In genomic region chrX:23855569-23855968, GRCh38 we compare ENCODE assay signal across 2 cellular contexts.
TF ChIP-seq lines count a peak whose summit lies in the region.

No MANE protein-coding gene starts in this region.

TF ChIP-seq in K562, 482 proteins besides CTCF, POLR2A, EP300 and RAD21:
- no peak for TF ChIP-seq TRIM28 (IDR thresholded peaks at IDR 0.05)
- no peak for TF ChIP-seq PCBP2 (IDR thresholded peaks at IDR 0.05; ENCODE audit: low read depth, low read length, poor library complexity, severe bottlenecking)
- no peak for TF ChIP-seq SLC30A9 (CRISPR knock-in tag; IDR thresholded peaks at IDR 0.05)
- TF ChIP-seq CEBPG (CRISPR knock-in tag; IDR thresholded peaks at IDR 0.05): no peak
- TF ChIP-seq CEBPG (tag; conservative IDR thresholded peaks at IDR 0.05 in 1 of 2, IDR thresholded peaks at IDR 0.05 in 1 of 2): peak; percentile 18 to 22; a peak in 1 of 4 replicates
- TF ChIP-seq HIVEP1 (CRISPR knock-in tag; IDR thresholded peaks at IDR 0.05): no peak
- TF ChIP-seq THRAP3 (IDR thresholded peaks at IDR 0.05; ENCODE audit: borderline replicate concordance): no peak

TF ChIP-seq in GM23338, 12 proteins besides CTCF, POLR2A, EP300 and RAD21:
- TF ChIP-seq ETS1 (IDR thresholded peaks at IDR 0.05): no peak
